16 cellular contexts compared by ENCODE assay signal in the genomic region with DNA sequence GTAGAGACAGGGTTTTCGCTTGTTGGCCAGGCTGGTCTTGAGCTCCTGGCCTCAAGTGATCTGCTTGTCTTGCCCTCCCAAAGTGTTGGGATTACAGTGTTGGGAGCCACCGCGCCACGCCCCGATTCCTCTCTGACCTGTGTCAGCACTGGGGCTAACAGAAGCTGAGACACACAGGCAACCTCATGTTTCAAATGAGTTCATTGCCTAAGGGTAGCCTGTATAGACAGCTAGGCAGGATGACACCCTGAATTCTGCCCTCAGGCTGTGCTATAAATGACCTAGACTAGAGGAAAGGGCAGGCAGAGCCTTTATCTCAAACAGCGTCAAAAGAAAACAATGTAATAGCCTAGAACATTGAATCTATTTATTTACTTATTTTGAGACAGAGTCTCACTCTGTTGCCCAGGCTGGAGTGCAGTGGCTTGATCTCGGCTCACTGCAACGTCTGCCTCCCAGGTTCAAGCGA. TPM values are rescaled to one million over a fixed set of nuclear protein-coding genes. Genes with fewer than 3 reads are reported as not detected.
DNase-seq lines count a peak whose midpoint lies in the region; TF ChIP-seq lines count a peak whose summit lies in the region.
"Had no signal": no experiment of that assay in that cellular context is flagged by ENCODE, and none has a peak within 500 bp of the region (broad histone marks: within the 10 kb centered on the region; RNA-seq: fewer than 3 reads in every experiment).

No MANE protein-coding gene starts in this region.

- H3K4me3 Mint-ChIP-seq in dendritic cell treated with granulocyte-macrophage colony-stimulating factor and Interleukin-4, amounts not matched to agents 40 ng/mL and 50 ng/mL, for 4 days: no peak overlapping the region
- H3K4me3 Mint-ChIP-seq: activated CD4-positive, alpha-beta T cell treated with anti-CD3 and anti-CD28 coated beads, Interleukin-2, amount 10 ng/mL, durations not matched to agents 7 days and 5 days; central memory CD8-positive, alpha-beta T cell had no signal

- H3K27ac ChIP-seq in BLaER1 treated with 17β-estradiol and CSF1 and Interleukin-3, amounts not matched to agents 10 nM and 100 nM: peak overlapping the region in 7 of 11 experiments; percentile 7 to 73 (median 63); a peak in 9 of 22 replicates
- H3K27ac ChIP-seq in osteoblast (ENCODE audit: low read depth, low read length): no peak overlapping the region
- H3K27ac ChIP-seq: gastrocnemius medialis, thyroid gland had no signal

- no peaks in the 10 kb centered on the region for H3K9me3 ChIP-seq in BLaER1 treated with 17β-estradiol and CSF1 and Interleukin-3, amounts not matched to agents 10 nM and 100 nM (replicated peaks in 1 of 11)
- H3K9me3 ChIP-seq in osteoblast (ENCODE audit: low read depth, low read length): no peaks in the 10 kb centered on the region
- H3K9me3 ChIP-seq: gastrocnemius medialis, thyroid gland had no signal

- no peak overlapping the region for H3K4me3 ChIP-seq in BLaER1 treated with 17β-estradiol and CSF1 and Interleukin-3, amounts not matched to agents 10 nM and 100 nM
- H3K4me3 ChIP-seq in osteoblast (ENCODE audit: insufficient read depth, low read length): no peak overlapping the region
- H3K4me3 ChIP-seq: gastrocnemius medialis, thyroid gland had no signal

- no peaks in the 10 kb centered on the region for H3K9me3 Mint-ChIP-seq in dendritic cell treated with granulocyte-macrophage colony-stimulating factor and Interleukin-4, amounts not matched to agents 40 ng/mL and 50 ng/mL, for 4 days
- H3K9me3 Mint-ChIP-seq: activated CD4-positive, alpha-beta T cell treated with anti-CD3 and anti-CD28 coated beads, Interleukin-2, amount 10 ng/mL, durations not matched to agents 7 days and 5 days; central memory CD8-positive, alpha-beta T cell had no signal

- peaks cover 28% of the 10 kb centered on the region for H3K4me1 Mint-ChIP-seq in dendritic cell treated with granulocyte-macrophage colony-stimulating factor and Interleukin-4, amounts not matched to agents 40 ng/mL and 50 ng/mL, for 4 days (ENCODE audit: low read depth)

- H3K36me3 Mint-ChIP-seq in dendritic cell treated with granulocyte-macrophage colony-stimulating factor and Interleukin-4, amounts not matched to agents 40 ng/mL and 50 ng/mL, for 4 days (ENCODE audit: low read depth): peaks cover 48% of the 10 kb centered on the region

- H4K20me1 ChIP-seq in BLaER1 treated with 17β-estradiol and CSF1 and Interleukin-3, amounts not matched to agents 10 nM and 100 nM: no peaks in the 10 kb centered on the region
- no peaks in the 10 kb centered on the region for H4K20me1 ChIP-seq in osteoblast (ENCODE audit: insufficient read depth, low read length)

- peak overlapping the region in 9 of 11 experiments; percentile 84 to 97 (median 92); a peak in 15 of 22 replicates for H3K4me2 ChIP-seq in BLaER1 treated with 17β-estradiol and CSF1 and Interleukin-3, amounts not matched to agents 10 nM and 100 nM
- H3K4me2 ChIP-seq in osteoblast (ENCODE audit: insufficient read depth, low read length): no peak overlapping the region

- no peaks in the 10 kb centered on the region for H3K27me3 ChIP-seq in BLaER1 treated with 17β-estradiol and CSF1 and Interleukin-3, amounts not matched to agents 10 nM and 100 nM
- no peaks in the 10 kb centered on the region for H3K27me3 ChIP-seq in osteoblast (ENCODE audit: insufficient read depth, low read length)
- H3K27me3 ChIP-seq: gastrocnemius medialis, thyroid gland had no signal

- no peaks in the 10 kb centered on the region for H3K27me3 Mint-ChIP-seq in dendritic cell treated with granulocyte-macrophage colony-stimulating factor and Interleukin-4, amounts not matched to agents 40 ng/mL and 50 ng/mL, for 4 days
- H3K27me3 Mint-ChIP-seq: activated CD4-positive, alpha-beta T cell treated with anti-CD3 and anti-CD28 coated beads, Interleukin-2, amount 10 ng/mL, durations not matched to agents 7 days and 5 days; central memory CD8-positive, alpha-beta T cell had no signal

- peak overlapping the region in 3 of 11 experiments; percentile 5 to 31 (median 13); a peak in 2 of 22 replicates for H3K9ac ChIP-seq in BLaER1 treated with 17β-estradiol and CSF1 and Interleukin-3, amounts not matched to agents 10 nM and 100 nM

- intact Hi-C loops in dendritic cell treated with granulocyte-macrophage colony-stimulating factor and Interleukin-4, amounts not matched to agents 40 ng/mL and 50 ng/mL, for 4 days (cut with micrococcal nuclease): no loop called here

- no peak for TF ChIP-seq CTCF in osteoblast (IDR thresholded peaks at IDR 0.05; ENCODE audit: extremely low read depth, low read depth, low read length)

- DNase-seq in HuH-7 (ENCODE audit: low spot score): peak; percentile 71
- DNase-seq in osteoblast (ENCODE audit: insufficient read length, low spot score, missing footprints): peak; percentile 65
- no peak for DNase-seq in medulla oblongata (ENCODE audit: extremely low spot score)
- no peak for DNase-seq in DMS53 (lab: John Stamatoyannopoulos, UW)
- DNase-seq in stimulated activated naive CD4-positive, alpha-beta T cell treated with Interleukin-2 at 50 U/mL for 16 hours (lab: John Stamatoyannopoulos, UW): no peak
- DNase-seq in cerebellum (ENCODE audit: low spot score): no peak
- DNase-seq: activated CD4-positive, alpha-beta T cell treated with anti-CD3 and anti-CD28 coated beads, Interleukin-2, amount 10 ng/mL, durations not matched to agents 7 days and 5 days; gastrocnemius medialis; GOT3; NCI-H2171; stimulated activated CD4-positive, alpha-beta T cell treated with anti-CD3 and anti-CD28 coated beads, Interleukin-1b, Interleukin-23, amount 100 ng/mL, for 48 hours; thyroid gland had no signal

- H2AFZ ChIP-seq in osteoblast (ENCODE audit: low read length): no peak overlapping the region

- H3K4me1 ChIP-seq in BLaER1 treated with 17β-estradiol and CSF1 and Interleukin-3, amounts not matched to agents 10 nM and 100 nM: peaks cover 27 to 41% (median 35%) of the 10 kb centered on the region in 10 experiments
- peaks cover 11% of the 10 kb centered on the region for H3K4me1 ChIP-seq in osteoblast (ENCODE audit: insufficient read depth, low read length)

- no peaks in the 10 kb centered on the region for H3K79me2 ChIP-seq in osteoblast (ENCODE audit: insufficient read depth, low read length)

- peaks cover 21 to 62% (median 40%) of the 10 kb centered on the region in 11 experiments; a peak in 21 of 22 replicates for H3K36me3 ChIP-seq in BLaER1 treated with 17β-estradiol and CSF1 and Interleukin-3, amounts not matched to agents 10 nM and 100 nM
- peaks cover 2% of the 10 kb centered on the region for H3K36me3 ChIP-seq in osteoblast (ENCODE audit: insufficient read depth, low read length)
- H3K36me3 ChIP-seq: thyroid gland had no signal

- H3K27ac Mint-ChIP-seq in dendritic cell treated with granulocyte-macrophage colony-stimulating factor and Interleukin-4, amounts not matched to agents 40 ng/mL and 50 ng/mL, for 4 days: peak overlapping the region; percentile 90

RNA-seq across cellular contexts. Expression of gene CDK3, which starts 2.3 kb away (rescaled TPM):
- total RNA-seq in osteoblast: 0.72 and 0.88 TPM in 2 replicates
- total RNA-seq in cerebellum: 2.1 TPM

RNA-seq across cellular contexts. Expression of gene TEN1, which starts 19.3 kb away (rescaled TPM):
- total RNA-seq in osteoblast (23.2 and 23.6 TPM in 2 replicates), cerebellum (7.5 TPM)

RNA-seq across cellular contexts. Expression of gene ACOX1, which starts 19.4 kb away (rescaled TPM):
- total RNA-seq in osteoblast (59.2 and 59.4 TPM in 2 replicates), cerebellum (55.6 TPM)

RNA-seq across cellular contexts. Expression of gene EVPL, which starts 28.7 kb away (rescaled TPM):
- not detected in 2 replicates for total RNA-seq in osteoblast
- not detected for total RNA-seq in cerebellum
- total RNA-seq: endothelial cell of umbilical vein had no signal

RNA-seq across cellular contexts. Expression of gene FBF1, which starts 57.5 kb away (rescaled TPM):
- 14.1 and 17.1 TPM in 2 replicates for total RNA-seq in osteoblast
- total RNA-seq in cerebellum: 22.4 TPM

Comparison
In these comparisons a context has a peak if more than half of its experiments do, and no peak if none do; other contexts are left out.
1. DNase-seq: peak in HuH-7 (single experiment) and osteoblast (single experiment); none in medulla oblongata (single experiment), DMS53 (single experiment), stimulated activated naive CD4-positive, alpha-beta T cell treated with Interleukin-2 at 50 U/mL for 16 hours (single experiment) and cerebellum (single experiment).